ENCODE assay signal across 8 cellular contexts in genomic region chr16:87855852-87856715, GRCh38. TPM values are rescaled to one million over a fixed set of nuclear protein-coding genes. Genes with fewer than 3 reads are reported as not detected.
DNase-seq lines count a peak whose midpoint lies in the region; ATAC-seq and TF ChIP-seq lines count a peak whose summit lies in the region.

No MANE protein-coding gene starts in this region.

- no peak for TF ChIP-seq CTCF in right lobe of liver (IDR thresholded peaks at IDR 0.05)
- TF ChIP-seq CTCF in tibial artery (IDR thresholded peaks at IDR 0.05), result no peak

- H3K4me3 ChIP-seq in CD8-positive, alpha-beta memory T cell (ENCODE audit: low read length), result no peak overlapping the region
- H3K4me3 ChIP-seq in right lobe of liver, result no peak overlapping the region
- no peak overlapping the region for H3K4me3 ChIP-seq in tibial artery

- CTCF ChIA-PET in CD8-positive, alpha-beta memory T cell (lab: Charles Lee), result interaction anchor here (1.6 to 2.8 kb wide), 3 partner anchors 12 to 77 kb away, joined by 10 to 22 read pairs (median 14); partner anchors contain the start of gene SLC7A5

- H3K27me3 Mint-ChIP-seq in CD8-positive, alpha-beta memory T cell, result peaks cover 0 to 1% of the 10 kb centered on the region in 2 donors

- peaks cover 0 to 38% (median 4%) of the 10 kb centered on the region in 3 donors for H3K36me3 Mint-ChIP-seq in CD8-positive, alpha-beta memory T cell

- WGBS in right lobe of liver (ENCODE audit: insufficient coverage, low coverage, low lambda C conversion rate, missing lambda C conversion rate), result 88% methylated on average over 5 of the region's 26 CpGs

- no peaks in the 10 kb centered on the region for H3K27me3 ChIP-seq in CD8-positive, alpha-beta memory T cell (ENCODE audit: insufficient read depth, low read length, poor library complexity, severe bottlenecking)
- H3K27me3 ChIP-seq in right lobe of liver (no peaks in the 10 kb centered on the region), tibial artery (no peaks in the 10 kb centered on the region)

- no peaks in the 10 kb centered on the region for H3K9me3 ChIP-seq in CD8-positive, alpha-beta memory T cell (ENCODE audit: low read length)
- no peaks in the 10 kb centered on the region for H3K9me3 ChIP-seq in right lobe of liver
- no peaks in the 10 kb centered on the region for H3K9me3 ChIP-seq in tibial artery

- intact Hi-C loops in right lobe of liver (cut with DNase I) (no loop called here), tibial artery (cut with DNase I; ENCODE audit: low total_unique reads) (no loop called here)

- H3K4me3 Mint-ChIP-seq in CD8-positive, alpha-beta memory T cell, result peak overlapping the region; percentile 76 to 90 (median 79)

- ATAC-seq in right lobe of liver (peak; percentile 46 to 72 (median 56)), HG02763 (IDR thresholded peaks at IDR 0.05; ENCODE audit: unreplicated experiment) (no peak), GM21619 (IDR thresholded peaks at IDR 0.05; ENCODE audit: unreplicated experiment) (no peak)

- POLR2A ChIA-PET in CD8-positive, alpha-beta memory T cell (lab: Charles Lee), result interaction anchor here (1.1 to 1.6 kb wide), 4 partner anchors 10 to 15 kb away, joined by 6 to 13 read pairs (median 8); partner anchors contain the start of gene SLC7A5

- peak in 2 of 5 donors; percentile 38 to 60 for DNase-seq in CD8-positive, alpha-beta memory T cell
- DNase-seq in NCI-H526 (lab: John Stamatoyannopoulos, UW) (peak; percentile 60 to 79), brain pericyte (ENCODE audit: low read depth, low spot score) (peak; percentile 53), right lobe of liver (peak; percentile 65 to 88 (median 86)), tibial artery (peak; percentile 50 to 83), amniotic stem cell (lab: John Stamatoyannopoulos, UW) (no peak)

- peak overlapping the region; percentile 76 to 99 (median 92) for H3K27ac Mint-ChIP-seq in CD8-positive, alpha-beta memory T cell

- H3K4me1 Mint-ChIP-seq in CD8-positive, alpha-beta memory T cell, result peaks cover 44 to 74% (median 58%) of the 10 kb centered on the region in 3 donors

- H3K9me3 Mint-ChIP-seq in CD8-positive, alpha-beta memory T cell, result peaks cover 0 to 3% (median 0%) of the 10 kb centered on the region in 5 donors

- H3K36me3 ChIP-seq in CD8-positive, alpha-beta memory T cell (ENCODE audit: insufficient read depth, low read length), result peaks cover 3% of the 10 kb centered on the region
- H3K36me3 ChIP-seq in right lobe of liver (no peaks in the 10 kb centered on the region), tibial artery (peaks cover 0 to 4% (median 0%) of the 10 kb centered on the region in 3 donors)

- peak overlapping the region; percentile 51 for H3K27ac ChIP-seq in CD8-positive, alpha-beta memory T cell (ENCODE audit: low read depth, low read length)
- H3K27ac ChIP-seq in right lobe of liver (peak overlapping the region; percentile 10 to 86 (median 81)), tibial artery (peak overlapping the region; percentile 61 to 76)

- TF ChIP-seq POLR2A in right lobe of liver (IDR thresholded peaks at IDR 0.05), result peak; percentile 80

- H3K4me1 ChIP-seq in CD8-positive, alpha-beta memory T cell (ENCODE audit: insufficient read depth, low read length), result peaks cover 46% of the 10 kb centered on the region
- peaks cover 0 to 52% (median 4%) of the 10 kb centered on the region in 4 donors for H3K4me1 ChIP-seq in right lobe of liver
- peaks cover 0 to 43% (median 28%) of the 10 kb centered on the region in 4 donors for H3K4me1 ChIP-seq in tibial artery

RNA-seq across cellular contexts. Expression of gene SLC7A5, which starts 13.2 kb away (rescaled TPM):
- 100 to 1,000 TPM; 366 to 383 TPM for total RNA-seq in CD8-positive, alpha-beta memory T cell
- 20.7 TPM for polyA plus RNA-seq in CD8-positive, alpha-beta memory T cell
- total RNA-seq in right lobe of liver, result 10 to 100 TPM in 5 of 6 experiments, 1 to 10 TPM in 1; 7.0 to 16.3 (median 12.4) TPM

Comparison
In these comparisons a context has a peak if more than half of its experiments do, and no peak if none do; other contexts are left out.
1. ATAC-seq: peak in right lobe of liver (4 of 4); none in HG02763 (single experiment) and GM21619 (single experiment).
2. RNA of gene SLC7A5, which starts 13.2 kb away (total RNA-seq): 366 to 383 TPM in CD8-positive, alpha-beta memory T cell; 7.0 to 16.3 TPM in right lobe of liver; every median in the first group is over 10 times any median in the second.
3. Peak in every context shown above with its lines, with median percentiles within 50 percentile points of each other: H3K27ac ChIP-seq.